In the genomic region with DNA sequence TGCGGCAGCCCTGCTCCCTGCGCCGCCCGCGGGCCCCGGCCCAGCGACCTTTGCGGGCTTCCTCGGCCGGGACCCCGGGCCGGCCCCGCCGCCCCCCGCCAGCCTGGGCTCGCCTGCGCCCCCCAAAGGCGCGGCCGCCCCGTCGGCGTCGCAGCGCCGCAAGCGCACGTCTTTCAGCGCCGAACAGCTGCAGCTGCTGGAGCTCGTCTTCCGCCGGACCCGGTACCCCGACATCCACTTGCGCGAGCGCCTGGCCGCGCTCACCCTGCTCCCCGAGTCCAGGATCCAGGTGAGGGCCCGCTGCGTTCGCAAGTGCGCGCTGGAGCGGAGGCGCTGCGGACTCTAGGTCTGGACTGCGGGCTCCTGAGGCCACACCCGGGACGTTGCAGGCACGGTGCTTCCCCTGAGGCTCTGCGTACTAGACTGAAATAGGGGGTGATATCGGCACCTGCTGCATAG, we compare ENCODE assay signal across 8 cellular contexts. TPM values are rescaled to one million over a fixed set of nuclear protein-coding genes. Genes with fewer than 3 reads are reported as not detected.
DNase-seq lines count a peak whose midpoint lies in the region; ATAC-seq and TF ChIP-seq lines count a peak whose summit lies in the region.

No MANE protein-coding gene starts in this region.

- H2AFZ ChIP-seq in hepatocyte, result peak overlapping the region; percentile 86

- no peaks in the 10 kb centered on the region for H3K9me3 Mint-ChIP-seq in stimulated activated naive B cell treated with anti-CD40 and anti-IgM and Interleukin-4, amounts not matched to agents 10 μg/mL and 1 μg/mL and 100 μg/mL, for 72 hours

- H3K27me3 ChIP-seq in hepatocyte, result peaks cover 31% of the 10 kb centered on the region

- H3K4me3 Mint-ChIP-seq in stimulated activated naive B cell treated with anti-CD40 and anti-IgM and Interleukin-4, amounts not matched to agents 10 μg/mL and 1 μg/mL and 100 μg/mL, for 72 hours, result peak overlapping the region; percentile 91 to 96

- peak; percentile 28 for DNase-seq in GM03348 (ENCODE audit: low spot score)
- DNase-seq in activated CD8-positive, alpha-beta memory T cell treated with anti-CD3 and anti-CD28 coated beads, Interleukin-2, amount 50 U/mL, for 4 hours, result peak; percentile 23
- DNase-seq in hepatocyte (ENCODE audit: low spot score), result peak; percentile 27
- peak; percentile 27 for DNase-seq in stimulated activated naive B cell treated with anti-CD40 and anti-IgM and Interleukin-4, amounts not matched to agents 10 μg/mL and 1 μg/mL and 100 μg/mL, for 72 hours
- DNase-seq in NCI-H187 treated with DMSO at 0.1 percent for 48 hours (lab: John Stamatoyannopoulos, UW), result no peak
- DNase-seq in KG1 (lab: John Stamatoyannopoulos, UW), result no peak

- peaks cover 0 to 5% of the 10 kb centered on the region in 2 donors for H3K36me3 Mint-ChIP-seq in stimulated activated naive B cell treated with anti-CD40 and anti-IgM and Interleukin-4, amounts not matched to agents 10 μg/mL and 1 μg/mL and 100 μg/mL, for 72 hours

- H3K4me2 ChIP-seq in hepatocyte, result peak overlapping the region; percentile 97

- no peaks in the 10 kb centered on the region for H3K9me3 ChIP-seq in hepatocyte (ENCODE audit: low read depth)

- no peaks in the 10 kb centered on the region for H4K20me1 ChIP-seq in hepatocyte (ENCODE audit: insufficient read depth, poor library complexity, severe bottlenecking)

- H3K4me3 ChIP-seq in hepatocyte, result peak overlapping the region; percentile 55

- peak overlapping the region; percentile 86 for H3K27ac Mint-ChIP-seq in stimulated activated naive B cell treated with anti-CD40 and anti-IgM and Interleukin-4, amounts not matched to agents 10 μg/mL and 1 μg/mL and 100 μg/mL, for 72 hours

- H3K9me2 ChIP-seq in hepatocyte (replicated peaks; ENCODE audit: insufficient read depth), result no peaks in the 10 kb centered on the region

- no peaks in the 10 kb centered on the region for H3K4me1 ChIP-seq in hepatocyte (ENCODE audit: insufficient read depth)

- WGBS in hepatocyte (ENCODE audit: low lambda C conversion rate, missing lambda C conversion rate), result 2% methylated on average over 24 of the region's 55 CpGs

- peaks cover 3 to 7% of the 10 kb centered on the region in 2 donors for H3K4me1 Mint-ChIP-seq in stimulated activated naive B cell treated with anti-CD40 and anti-IgM and Interleukin-4, amounts not matched to agents 10 μg/mL and 1 μg/mL and 100 μg/mL, for 72 hours

- peaks cover 9 to 16% of the 10 kb centered on the region in 2 donors for H3K27me3 Mint-ChIP-seq in stimulated activated naive B cell treated with anti-CD40 and anti-IgM and Interleukin-4, amounts not matched to agents 10 μg/mL and 1 μg/mL and 100 μg/mL, for 72 hours

- no peak overlapping the region for H3K27ac ChIP-seq in hepatocyte

- TF ChIP-seq CTCF in hepatocyte (IDR thresholded peaks at IDR 0.05; ENCODE audit: poor library complexity), result no peak

- ATAC-seq in GM19455 (IDR thresholded peaks at IDR 0.05; ENCODE audit: unreplicated experiment), result peak; percentile 80
- peak; percentile 74 for ATAC-seq in HG03460 (IDR thresholded peaks at IDR 0.05; ENCODE audit: unreplicated experiment)
- peak; percentile 88 to 89 for ATAC-seq in stimulated activated naive B cell treated with anti-CD40 and anti-IgM and Interleukin-4, amounts not matched to agents 10 μg/mL and 1 μg/mL and 100 μg/mL, for 72 hours (replicated peaks)

- no peaks in the 10 kb centered on the region for H3K36me3 ChIP-seq in hepatocyte (replicated peaks; ENCODE audit: insufficient read depth, low read depth)

- H3K79me2 ChIP-seq in hepatocyte, result no peaks in the 10 kb centered on the region

RNA-seq across cellular contexts. Expression of a gene that starts 0.4 kb away (rescaled TPM):
- total RNA-seq in hepatocyte, result 0.07 TPM in 1 of 2 replicates, not detected in the other
- 0.84 and 2.2 TPM in 2 replicates for polyA plus RNA-seq in hepatocyte

RNA-seq across cellular contexts. Expression of a gene that starts 37.3 kb away (rescaled TPM):
- 60.3 and 66.8 TPM in 2 replicates for total RNA-seq in hepatocyte
- 46.4 and 50.8 TPM in 2 replicates for polyA plus RNA-seq in hepatocyte

Comparison
In these comparisons a context has a peak if more than half of its experiments do, and no peak if none do; other contexts are left out.
1. DNase-seq: peak in GM03348 (single experiment), activated CD8-positive, alpha-beta memory T cell treated with anti-CD3 and anti-CD28 coated beads, Interleukin-2, amount 50 U/mL, for 4 hours (single experiment), hepatocyte (single experiment) and stimulated activated naive B cell treated with anti-CD40 and anti-IgM and Interleukin-4, amounts not matched to agents 10 μg/mL and 1 μg/mL and 100 μg/mL, for 72 hours (single experiment); none in NCI-H187 treated with DMSO at 0.1 percent for 48 hours (single experiment) and KG1 (single experiment).
2. Peak in every context shown above with its lines, with median percentiles within 50 percentile points of each other: ATAC-seq.